ENCODE assay signal across 9 cellular contexts in genomic region chr12:92136021-92136735, GRCh38. TPM values are rescaled to one million over a fixed set of nuclear protein-coding genes. Genes with fewer than 3 reads are reported as not detected.
DNase-seq lines count a peak whose midpoint lies in the region; ATAC-seq and TF ChIP-seq lines count a peak whose summit lies in the region.
"Had no signal": no experiment of that assay in that cellular context is flagged by ENCODE, and none has a peak within 500 bp of the region (broad histone marks: within the 10 kb centered on the region; RNA-seq: fewer than 3 reads in every experiment).

No MANE protein-coding gene starts in this region.

- intact Hi-C loops in ascending aorta (cut with DNase I), result no loop called here
- intact Hi-C loops in mucosa of descending colon (cut with DNase I, micrococcal nuclease), result no loop called here

- DNase-seq in Kasumi-1 (lab: John Stamatoyannopoulos, UW) (peak; percentile 36 to 67), ascending aorta (ENCODE audit: low spot score in 2 of 2) (no peak), mucosa of descending colon (no peak), DMS153 treated with DMSO at 0.1 percent for 48 hours (lab: John Stamatoyannopoulos, UW; ENCODE audit: unreplicated experiment) (no peak), ureter (ENCODE audit: low spot score) (no peak), NCI-H345 (lab: John Stamatoyannopoulos, UW) (no peak)
- DNase-seq: dermis blood vessel endothelial cell had no signal

- ATAC-seq in mucosa of descending colon (peak; percentile 36), GM19452 (IDR thresholded peaks at IDR 0.05; ENCODE audit: unreplicated experiment) (no peak)

- peak overlapping the region in 3 of 11 experiments; percentile 23 to 57 (median 33); a peak in 3 of 22 replicates for H3K27ac ChIP-seq in BLaER1 treated with 17β-estradiol and CSF1 and Interleukin-3, amounts not matched to agents 10 nM and 100 nM
- H3K27ac ChIP-seq in ascending aorta, result peak overlapping the region in 1 of 2 donors; percentile 42

- peaks cover 0 to 83% (median 57%) of the 10 kb centered on the region in 11 experiments; a peak in 16 of 22 replicates for H3K36me3 ChIP-seq in BLaER1 treated with 17β-estradiol and CSF1 and Interleukin-3, amounts not matched to agents 10 nM and 100 nM
- H3K36me3 ChIP-seq in ascending aorta (peaks cover 0 to 2% of the 10 kb centered on the region in 2 donors), mucosa of descending colon (ENCODE audit: low read depth) (no peaks in the 10 kb centered on the region)

- H3K9ac ChIP-seq in BLaER1 treated with 17β-estradiol and CSF1 and Interleukin-3, amounts not matched to agents 10 nM and 100 nM, result no peak overlapping the region

- TF ChIP-seq CTCF in ascending aorta (IDR thresholded peaks at IDR 0.05), result no peak
- no peak for TF ChIP-seq CTCF in mucosa of descending colon (IDR thresholded peaks at IDR 0.05)

- H3K9me3 ChIP-seq in BLaER1 treated with 17β-estradiol and CSF1 and Interleukin-3, amounts not matched to agents 10 nM and 100 nM (replicated peaks in 1 of 11), result no peaks in the 10 kb centered on the region
- H3K9me3 ChIP-seq in ascending aorta (no peaks in the 10 kb centered on the region), mucosa of descending colon (no peaks in the 10 kb centered on the region)

- H4K20me1 ChIP-seq in BLaER1 treated with 17β-estradiol and CSF1 and Interleukin-3, amounts not matched to agents 10 nM and 100 nM, result peaks cover 54 to 100% (median 98%) of the 10 kb centered on the region in 11 experiments

- no peak overlapping the region for H3K4me3 ChIP-seq in BLaER1 treated with 17β-estradiol and CSF1 and Interleukin-3, amounts not matched to agents 10 nM and 100 nM
- H3K4me3 ChIP-seq in ascending aorta (peak overlapping the region; percentile 94 to 95), mucosa of descending colon (no peak overlapping the region)

- H3K4me2 ChIP-seq in BLaER1 treated with 17β-estradiol and CSF1 and Interleukin-3, amounts not matched to agents 10 nM and 100 nM, result peak overlapping the region; percentile 68 to 98 (median 91); a peak in 21 of 22 replicates

- H3K4me1 ChIP-seq in BLaER1 treated with 17β-estradiol and CSF1 and Interleukin-3, amounts not matched to agents 10 nM and 100 nM, result peaks cover 67 to 97% (median 81%) of the 10 kb centered on the region in 10 experiments
- H3K4me1 ChIP-seq in ascending aorta (peaks cover 9 to 50% of the 10 kb centered on the region in 2 donors), mucosa of descending colon (ENCODE audit: low read depth) (peaks cover 32% of the 10 kb centered on the region)

- no peaks in the 10 kb centered on the region for H3K27me3 ChIP-seq in BLaER1 treated with 17β-estradiol and CSF1 and Interleukin-3, amounts not matched to agents 10 nM and 100 nM
- no peaks in the 10 kb centered on the region for H3K27me3 ChIP-seq in ascending aorta

RNA-seq across cellular contexts. Expression of gene BTG1, which starts 9.5 kb away (rescaled TPM):
- total RNA-seq in ascending aorta (17.3 TPM), mucosa of descending colon (100 to 1,000 TPM; 124 to 176 (median 147) TPM), ureter (139 TPM)

Comparison
In these comparisons a context has a peak if more than half of its experiments do, and no peak if none do; other contexts are left out.
1. H3K4me3 ChIP-seq: peak in ascending aorta (2 of 2); none in BLaER1 treated with 17β-estradiol and CSF1 and Interleukin-3, amounts not matched to agents 10 nM and 100 nM (0 of 10) and mucosa of descending colon (single experiment).
2. DNase-seq: peak in Kasumi-1 (2 of 2); none in ascending aorta (0 of 2), mucosa of descending colon (0 of 3), DMS153 treated with DMSO at 0.1 percent for 48 hours (single experiment), ureter (single experiment) and NCI-H345 (single experiment).